In genomic region chr4:76956961-76957738, GRCh38 we compare ENCODE assay signal across 17 cellular contexts. TPM values are rescaled to one million over a fixed set of nuclear protein-coding genes. Genes with fewer than 3 reads are reported as not detected.
A peak's percentile ranks its signal among the peaks of the same experiment; 100 is the strongest.
DNase-seq lines count a peak whose midpoint lies in the region; ATAC-seq, FAIRE-seq and TF ChIP-seq lines count a peak whose summit lies in the region.
"Had no signal": no experiment of that assay in that cellular context is flagged by ENCODE, and none has a peak within 500 bp of the region (broad histone marks: within the 10 kb centered on the region; RNA-seq: fewer than 3 reads in every experiment).

No MANE protein-coding gene starts in this region.

- H3K9ac ChIP-seq in astrocyte (ENCODE audit: low read length) = no peak overlapping the region

- H4K20me1 ChIP-seq in astrocyte (ENCODE audit: insufficient read depth, low read length) = peaks cover 90% of the 10 kb centered on the region
- peaks cover 13% of the 10 kb centered on the region for H4K20me1 ChIP-seq in hepatocyte (ENCODE audit: insufficient read depth, poor library complexity, severe bottlenecking)

- H3K4me3 ChIP-seq in astrocyte (ENCODE audit: insufficient read depth, low read depth, low read length) (no peak overlapping the region), hepatocyte (no peak overlapping the region)
- H3K4me3 ChIP-seq: GM12878 had no signal

- peaks cover 26% of the 10 kb centered on the region for H3K36me3 Mint-ChIP-seq in astrocyte (ENCODE audit: low read depth, unreplicated experiment)

- WGBS in hepatocyte (ENCODE audit: low lambda C conversion rate, missing lambda C conversion rate) = 58% methylated on average over 4 of the region's 4 CpGs

- DNase-seq in GM18507 (ENCODE audit: extremely low spot score, insufficient read length, low read depth) = no peak
- DNase-seq in astrocyte (ENCODE audit: low read depth) = no peak
- DNase-seq in hepatocyte (ENCODE audit: low spot score) = peak; percentile 35
- DNase-seq in retina = peak; percentile 27
- DNase-seq in NCI-H774 (lab: John Stamatoyannopoulos, UW) = no peak
- no peak for DNase-seq in activated T-cell treated with anti-CD3 and anti-CD28 coated beads, Interleukin-2, amount 50 U/mL, for 1 hour
- DNase-seq: activated CD4-positive, alpha-beta T cell treated with anti-CD3 and anti-CD28 coated beads for 1 hour; activated naive CD8-positive, alpha-beta T cell treated with anti-CD3 and anti-CD28 coated beads, Interleukin-2, amount 10 ng/mL, durations not matched to agents 7 days and 5 days; C1 segment of cervical spinal cord; NCI-H2029; NCI-H748 treated with DMSO at 0.1 percent for 48 hours; nucleus accumbens; T-helper 2 cell had no signal

- no peaks in the 10 kb centered on the region for H3K27me3 ChIP-seq in astrocyte (ENCODE audit: insufficient read depth, low read length)
- H3K27me3 ChIP-seq in hepatocyte = no peaks in the 10 kb centered on the region

- H3K36me3 ChIP-seq in astrocyte (ENCODE audit: insufficient read depth, low read length) (peaks cover 23% of the 10 kb centered on the region), hepatocyte (replicated peaks; ENCODE audit: insufficient read depth, low read depth) (no peaks in the 10 kb centered on the region)

- no peaks in the 10 kb centered on the region for H3K9me2 ChIP-seq in hepatocyte (replicated peaks; ENCODE audit: insufficient read depth)

- H2AFZ ChIP-seq in astrocyte (ENCODE audit: low read depth, low read length) (no peak overlapping the region), hepatocyte (no peak overlapping the region)

- H3K9me3 Mint-ChIP-seq in astrocyte (ENCODE audit: unreplicated experiment) = no peaks in the 10 kb centered on the region
- H3K9me3 Mint-ChIP-seq: activated naive CD8-positive, alpha-beta T cell treated with anti-CD3 and anti-CD28 coated beads, Interleukin-2, amount 10 ng/mL, durations not matched to agents 7 days and 5 days had no signal

- peaks cover 74% of the 10 kb centered on the region for H3K4me1 Mint-ChIP-seq in astrocyte (ENCODE audit: low read depth, unreplicated experiment)

- H3K4me1 ChIP-seq in astrocyte (ENCODE audit: insufficient read depth, low read length) (peaks cover 29% of the 10 kb centered on the region), hepatocyte (ENCODE audit: insufficient read depth) (peaks cover 29% of the 10 kb centered on the region)

- no peak overlapping the region for H3K4me2 ChIP-seq in astrocyte (ENCODE audit: low read length)
- H3K4me2 ChIP-seq in hepatocyte = peak overlapping the region; percentile 63

- TF ChIP-seq CTCF in astrocyte (IDR thresholded peaks at IDR 0.05; ENCODE audit: insufficient read depth, low read depth, low read length) (no peak), hepatocyte (IDR thresholded peaks at IDR 0.05; ENCODE audit: poor library complexity) (no peak)

- H3K27me3 Mint-ChIP-seq in astrocyte (ENCODE audit: low read depth, unreplicated experiment) = no peaks in the 10 kb centered on the region

- no peak for ATAC-seq in GM21367 (IDR thresholded peaks at IDR 0.05; ENCODE audit: unreplicated experiment)
- ATAC-seq: GM12878 had no signal

- H3K4me3 Mint-ChIP-seq in astrocyte (ENCODE audit: unreplicated experiment) = peak overlapping the region; percentile 35
- H3K4me3 Mint-ChIP-seq: activated naive CD8-positive, alpha-beta T cell treated with anti-CD3 and anti-CD28 coated beads, Interleukin-2, amount 10 ng/mL, durations not matched to agents 7 days and 5 days had no signal

- H3K79me2 ChIP-seq in astrocyte (ENCODE audit: insufficient read depth, low read length) (peaks cover 100% of the 10 kb centered on the region), hepatocyte (peaks cover 89% of the 10 kb centered on the region)

- H3K9me3 ChIP-seq in astrocyte (ENCODE audit: insufficient read depth, low read depth, low read length) (no peaks in the 10 kb centered on the region), hepatocyte (ENCODE audit: low read depth) (no peaks in the 10 kb centered on the region)

- H3K27ac Mint-ChIP-seq in astrocyte (ENCODE audit: unreplicated experiment) = peak overlapping the region; percentile 59
- H3K27ac Mint-ChIP-seq: activated naive CD8-positive, alpha-beta T cell treated with anti-CD3 and anti-CD28 coated beads, Interleukin-2, amount 10 ng/mL, durations not matched to agents 7 days and 5 days had no signal

- peak; percentile 51 for FAIRE-seq in GM18507 (lab: Jason Lieb, UNC)
- FAIRE-seq in astrocyte (lab: Jason Lieb, UNC) = no peak
- FAIRE-seq: GM12878 had no signal

- H3K27ac ChIP-seq in astrocyte (ENCODE audit: low read depth, low read length) (no peak overlapping the region), hepatocyte (peak overlapping the region; percentile 88)

RNA-seq across cellular contexts. Expression of gene SEPTIN11, which starts 7.6 kb away (rescaled TPM):
- total RNA-seq in astrocyte (621 and 623 TPM in 2 replicates), hepatocyte (140 and 146 TPM in 2 replicates)
- 68.3 and 74.7 TPM in 2 replicates for polyA plus RNA-seq in hepatocyte

RNA-seq across cellular contexts. Expression of gene SOWAHB, which starts 59.2 kb away (rescaled TPM):
- total RNA-seq in astrocyte (6.2 and 6.8 TPM in 2 replicates), hepatocyte (16.2 and 18.9 TPM in 2 replicates)
- 5.7 and 8.7 TPM in 2 replicates for polyA plus RNA-seq in hepatocyte
- total RNA-seq: Daoy, lung microvascular endothelial cell had no signal

Comparison
In these comparisons a context has a peak if more than half of its experiments do, and no peak if none do; other contexts are left out.
1. DNase-seq: peak in hepatocyte (single experiment) and retina (single experiment); none in GM18507 (single experiment), astrocyte (single experiment), NCI-H774 (single experiment) and activated T-cell treated with anti-CD3 and anti-CD28 coated beads, Interleukin-2, amount 50 U/mL, for 1 hour (single experiment).